ENCODE assay signal across 18 cellular contexts in the genomic region with DNA sequence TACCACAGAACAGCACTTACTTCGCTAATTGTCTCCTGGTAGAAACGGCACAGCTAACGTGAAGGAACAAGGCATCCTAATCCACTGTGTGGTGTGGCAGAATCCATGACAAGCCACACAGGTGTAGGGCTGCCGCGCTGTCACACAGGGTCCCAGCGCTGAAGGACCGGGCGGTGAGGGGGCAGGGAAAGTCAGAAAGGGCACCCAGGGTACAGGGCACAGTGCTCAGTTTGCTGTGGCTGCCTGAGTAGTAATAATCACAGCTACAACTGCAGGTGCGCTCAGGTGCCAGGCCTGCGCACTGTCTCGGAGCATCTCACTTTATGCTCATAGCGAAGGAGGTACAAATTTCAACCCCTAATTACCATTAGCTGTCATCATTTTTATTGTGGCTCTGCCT. TPM values are rescaled to one million over a fixed set of nuclear protein-coding genes. Genes with fewer than 3 reads are reported as not detected.
DNase-seq lines count a peak whose midpoint lies in the region; ATAC-seq and TF ChIP-seq lines count a peak whose summit lies in the region.
"Had no signal": no experiment of that assay in that cellular context is flagged by ENCODE, and none has a peak within 500 bp of the region (broad histone marks: within the 10 kb centered on the region; RNA-seq: fewer than 3 reads in every experiment).

No MANE protein-coding gene starts in this region.

- H3K4me3 ChIP-seq in GM12865 (ENCODE audit: low read depth, low read length) (peak overlapping the region; percentile 59), BE2C (ENCODE audit: low read depth, low read length) (no peak overlapping the region)
- H3K4me3 ChIP-seq: MG63 had no signal

- H3K27me3 ChIP-seq in CD4-positive, alpha-beta T cell (ENCODE audit: control insufficient read depth, insufficient read depth, low read length) = no peaks in the 10 kb centered on the region
- H3K27me3 ChIP-seq in BE2C = no peaks in the 10 kb centered on the region
- H3K27me3 ChIP-seq: MG63 had no signal

- peaks cover 85% of the 10 kb centered on the region for H3K4me1 Mint-ChIP-seq in CD4-positive, alpha-beta T cell (ENCODE audit: low read depth)
- peaks cover 74% of the 10 kb centered on the region for H3K4me1 Mint-ChIP-seq in activated CD4-positive, alpha-beta memory T cell treated with anti-CD3 and anti-CD28 coated beads for 36 hours (ENCODE audit: low read depth)
- H3K4me1 Mint-ChIP-seq in effector memory CD8-positive, alpha-beta T cell (ENCODE audit: low read depth in 2 of 2) = peaks cover 58 to 61% of the 10 kb centered on the region in 2 donors
- H3K4me1 Mint-ChIP-seq: nephron had no signal

- intact Hi-C loops in CD4-positive, alpha-beta T cell (cut with DNase I, micrococcal nuclease) = no loop called here
- intact Hi-C loops in activated CD4-positive, alpha-beta memory T cell treated with anti-CD3 and anti-CD28 coated beads for 36 hours (cut with micrococcal nuclease) = loop anchor here (5.0 to 10.0 kb wide), 3 partner anchors 250 to 397 kb away; partner anchors contain the start of genes PSMD1 and SP140L

- CTCF ChIA-PET in CD4-positive, alpha-beta T cell (lab: Charles Lee) = interaction anchor here (0.6 to 1.7 kb wide), 3 partner anchors 8 to 141 kb away, joined by 3 to 7 read pairs (median 3); no protein-coding TSS in a partner anchor
- CTCF ChIA-PET in activated CD4-positive, alpha-beta memory T cell treated with anti-CD3 and anti-CD28 coated beads for 36 hours (lab: Charles Lee) = interaction anchor here (1.6 to 5.0 kb wide), 3 partner anchors 14 to 140 kb away, joined by 7 to 29 read pairs (median 7); no protein-coding TSS in a partner anchor

- no peak overlapping the region for H3K27ac ChIP-seq in CD4-positive, alpha-beta T cell (ENCODE audit: low read depth, low read length)

- no peak for DNase-seq in CD4-positive, alpha-beta T cell
- no peak for DNase-seq in GM12865 (ENCODE audit: low read depth)
- DNase-seq in activated CD4-positive, alpha-beta memory T cell treated with anti-CD3 and anti-CD28 coated beads for 36 hours = peak; percentile 24
- DNase-seq in effector memory CD8-positive, alpha-beta T cell = no peak
- no peak for DNase-seq in BE2C
- no peak for DNase-seq in NK-92 (lab: John Stamatoyannopoulos, UW; ENCODE audit: unreplicated experiment)
- DNase-seq in NCI-H69 (lab: John Stamatoyannopoulos, UW) = no peak
- DNase-seq: anterior cingulate cortex, cerebellar nuclear complex, DND-41, mammary epithelial cell, MG63, NCI-H1694 treated with DMSO at 0.1 percent for 48 hours, NCI-H446, SHP77 treated with DMSO at 0.1 percent for 48 hours, trophoblast cell had no signal

- no peaks in the 10 kb centered on the region for H3K36me3 Mint-ChIP-seq in CD4-positive, alpha-beta T cell (ENCODE audit: low read depth)
- H3K36me3 Mint-ChIP-seq in activated CD4-positive, alpha-beta memory T cell treated with anti-CD3 and anti-CD28 coated beads for 36 hours = peaks cover 17% of the 10 kb centered on the region
- peaks cover 4% of the 10 kb centered on the region for H3K36me3 Mint-ChIP-seq in effector memory CD8-positive, alpha-beta T cell (ENCODE audit: insufficient read depth)

- POLR2A ChIA-PET in CD4-positive, alpha-beta T cell (lab: Charles Lee) = interaction anchor here (2.0 to 3.7 kb wide), 2 partner anchors 13 to 56 kb away, joined by 5 to 14 read pairs; partner anchors contain the start of gene CAB39
- POLR2A ChIA-PET in activated CD4-positive, alpha-beta memory T cell treated with anti-CD3 and anti-CD28 coated beads for 36 hours (lab: Charles Lee) = interaction anchor here (0.8 to 6.9 kb wide), 7 partner anchors 9 to 141 kb away, joined by 3 to 78 read pairs (median 4); partner anchors contain the start of gene CAB39

- peak overlapping the region; percentile 13 for H3K4me3 Mint-ChIP-seq in CD4-positive, alpha-beta T cell
- peak overlapping the region; percentile 88 for H3K4me3 Mint-ChIP-seq in activated CD4-positive, alpha-beta memory T cell treated with anti-CD3 and anti-CD28 coated beads for 36 hours
- no peak overlapping the region for H3K4me3 Mint-ChIP-seq in effector memory CD8-positive, alpha-beta T cell
- H3K4me3 Mint-ChIP-seq: endodermal cell, nephron had no signal

- H3K36me3 ChIP-seq in BE2C = no peaks in the 10 kb centered on the region
- H3K36me3 ChIP-seq: MG63 had no signal

- no peaks in the 10 kb centered on the region for H3K9me3 Mint-ChIP-seq in CD4-positive, alpha-beta T cell
- no peaks in the 10 kb centered on the region for H3K9me3 Mint-ChIP-seq in activated CD4-positive, alpha-beta memory T cell treated with anti-CD3 and anti-CD28 coated beads for 36 hours
- no peaks in the 10 kb centered on the region for H3K9me3 Mint-ChIP-seq in effector memory CD8-positive, alpha-beta T cell
- H3K9me3 Mint-ChIP-seq: endodermal cell, nephron had no signal

- TF ChIP-seq CTCF in CD4-positive, alpha-beta T cell (IDR thresholded peaks at IDR 0.05) = no peak
- no peak for TF ChIP-seq CTCF in GM12865 (IDR thresholded peaks at IDR 0.05; ENCODE audit: insufficient read depth, low read depth, low read length, missing control alignments)
- TF ChIP-seq CTCF in BE2C (IDR thresholded peaks at IDR 0.05; ENCODE audit: low read depth, low read length) = no peak

- no peaks in the 10 kb centered on the region for H3K4me1 ChIP-seq in BE2C

- ATAC-seq in CD4-positive, alpha-beta T cell (ENCODE audit: poor library complexity) = no peak
- ATAC-seq in effector memory CD8-positive, alpha-beta T cell (replicated peaks) = no peak

- no peaks in the 10 kb centered on the region for H3K27me3 Mint-ChIP-seq in CD4-positive, alpha-beta T cell
- H3K27me3 Mint-ChIP-seq in activated CD4-positive, alpha-beta memory T cell treated with anti-CD3 and anti-CD28 coated beads for 36 hours = no peaks in the 10 kb centered on the region
- no peaks in the 10 kb centered on the region for H3K27me3 Mint-ChIP-seq in effector memory CD8-positive, alpha-beta T cell

- H3K9me3 ChIP-seq in CD4-positive, alpha-beta T cell (ENCODE audit: control insufficient read depth, low read length) = no peaks in the 10 kb centered on the region
- H3K9me3 ChIP-seq in BE2C = no peaks in the 10 kb centered on the region
- H3K9me3 ChIP-seq: MG63 had no signal

- H3K27ac Mint-ChIP-seq in CD4-positive, alpha-beta T cell = peak overlapping the region; percentile 90
- H3K27ac Mint-ChIP-seq in activated CD4-positive, alpha-beta memory T cell treated with anti-CD3 and anti-CD28 coated beads for 36 hours = peak overlapping the region; percentile 99
- H3K27ac Mint-ChIP-seq in effector memory CD8-positive, alpha-beta T cell = peak overlapping the region; percentile 54 to 87
- H3K27ac Mint-ChIP-seq: endodermal cell, nephron had no signal

RNA-seq across cellular contexts. Expression of gene CAB39, which starts 55.2 kb away (rescaled TPM):
- 10 to 100 TPM; 44.8 to 45.3 TPM for total RNA-seq in CD4-positive, alpha-beta T cell
- 100 to 1,000 TPM; 128 to 129 TPM for total RNA-seq in activated CD4-positive, alpha-beta memory T cell treated with anti-CD3 and anti-CD28 coated beads for 36 hours
- polyA plus RNA-seq in BE2C (2012; ENCODE audit: insufficient read depth, insufficient read length, low read depth) = 26.7 TPM

Comparison
In these comparisons a context has a peak if more than half of its experiments do, and no peak if none do; other contexts are left out.
1. H3K4me3 Mint-ChIP-seq: peak in CD4-positive, alpha-beta T cell (single experiment) and activated CD4-positive, alpha-beta memory T cell treated with anti-CD3 and anti-CD28 coated beads for 36 hours (single experiment); none in effector memory CD8-positive, alpha-beta T cell (0 of 2).
2. Peak in every context shown above with its lines, with median percentiles within 50 percentile points of each other: H3K27ac Mint-ChIP-seq.